Comparison of ENCODE assay signal across 15 cellular contexts in genomic region chr9:136079211-136079915, GRCh38. TPM values are rescaled to one million over a fixed set of nuclear protein-coding genes. Genes with fewer than 3 reads are reported as not detected.
DNase-seq lines count a peak whose midpoint lies in the region; ATAC-seq and TF ChIP-seq lines count a peak whose summit lies in the region.
"Had no signal": no experiment of that assay in that cellular context is flagged by ENCODE, and none has a peak within 500 bp of the region (broad histone marks: within the 10 kb centered on the region; RNA-seq: fewer than 3 reads in every experiment).

No MANE protein-coding gene starts in this region.

- H3K23ac ChIP-seq in IMR-90 (ENCODE audit: low read depth, low read length), result no peak overlapping the region

- TF ChIP-seq RAD21 in IMR-90 (IDR thresholded peaks at IDR 0.05; ENCODE audit: low read length), result no peak

- H3K79me2 ChIP-seq in neural progenitor cell (ENCODE audit: low read depth), result no peaks in the 10 kb centered on the region

- H3K36me3 ChIP-seq in IMR-90 (ENCODE audit: control insufficient read depth, insufficient read depth, low read length), result peaks cover 14% of the 10 kb centered on the region
- H3K36me3 ChIP-seq in neural progenitor cell, result no peaks in the 10 kb centered on the region

- no peak overlapping the region for H2AK5ac ChIP-seq in IMR-90 (ENCODE audit: low read depth, low read length)

- CTCF ChIA-PET in IMR-90 (lab: Yijun Ruan, JAX), result no interaction called here

- TF ChIP-seq CTCF in IMR-90 (conservative IDR thresholded peaks at IDR 0.05; ENCODE audit: low read depth, low read length) (no peak), neural progenitor cell (IDR thresholded peaks at IDR 0.05) (peak; percentile 4)

- no peaks in the 10 kb centered on the region for H3F3A ChIP-seq in neural progenitor cell (ENCODE audit: low read depth)

- H2BK20ac ChIP-seq in IMR-90 (ENCODE audit: low read depth, low read length), result no peak overlapping the region

- peak; percentile 28 for ATAC-seq in IMR-90 (ENCODE audit: low read depth)
- ATAC-seq in effector memory CD8-positive, alpha-beta T cell (replicated peaks), result no peak
- no peak for ATAC-seq in GM18873 (IDR thresholded peaks at IDR 0.05; ENCODE audit: low FRiP score, unreplicated experiment)

- no peak overlapping the region for H2BK5ac ChIP-seq in IMR-90 (ENCODE audit: low read depth, low read length, poor library complexity, severe bottlenecking)

- H3K4me2 ChIP-seq in IMR-90 (ENCODE audit: low read depth, low read length) (no peak overlapping the region), neural progenitor cell (no peak overlapping the region)

- H3K9me3 Mint-ChIP-seq in effector memory CD8-positive, alpha-beta T cell, result no peaks in the 10 kb centered on the region
- H3K9me3 Mint-ChIP-seq in neural progenitor cell, result no peaks in the 10 kb centered on the region
- H3K9me3 Mint-ChIP-seq: activated naive CD4-positive, alpha-beta T cell treated with anti-CD3 and anti-CD28 coated beads, Interleukin-2, amount 50 U/mL, for 24 hours; neural crest cell; type B pancreatic cell had no signal

- H3K4me1 ChIP-seq in IMR-90 (ENCODE audit: control insufficient read depth, insufficient read depth, low read length) (peaks cover 7% of the 10 kb centered on the region; the same call in 1 of the 2 replicates), neural progenitor cell (peaks cover 3% of the 10 kb centered on the region)
- H3K4me1 ChIP-seq: SJSA1 had no signal

- H3K27ac ChIP-seq in IMR-90 (ENCODE audit: insufficient read depth, low read length) (no peak overlapping the region), neural progenitor cell (no peak overlapping the region)
- H3K27ac ChIP-seq: SJSA1 had no signal

- POLR2A ChIA-PET in IMR-90 (lab: Charles Lee; ENCODE audit: unreplicated experiment), result no interaction called here

- H3K27ac Mint-ChIP-seq in effector memory CD8-positive, alpha-beta T cell, result peak overlapping the region; percentile 73 to 78
- peak overlapping the region; percentile 92 for H3K27ac Mint-ChIP-seq in neural progenitor cell
- H3K27ac Mint-ChIP-seq: activated naive CD4-positive, alpha-beta T cell treated with anti-CD3 and anti-CD28 coated beads, Interleukin-2, amount 50 U/mL, for 24 hours; type B pancreatic cell had no signal

- H3K4me3 ChIP-seq in IMR-90 (ENCODE audit: insufficient read depth, low read depth, low read length), result no peak overlapping the region
- H3K4me3 ChIP-seq in neural progenitor cell, result no peak overlapping the region
- H3K4me3 ChIP-seq: SJSA1 had no signal

- no TSS peak for BruUV-seq in IMR-90 (replicated peaks; lab: Mats Ljungman, UMichigan)

- TF ChIP-seq POLR2A in IMR-90 (IDR thresholded peaks at IDR 0.05; ENCODE audit: low read depth, low read length), result no peak

- no peak overlapping the region for H3K18ac ChIP-seq in IMR-90 (ENCODE audit: low read depth, low read length)

- no peak overlapping the region for H3K14ac ChIP-seq in IMR-90 (replicated peaks; ENCODE audit: low read depth, low read length)

- H2AFZ ChIP-seq in IMR-90 (replicated peaks; ENCODE audit: low read length, poor library complexity), result no peak overlapping the region
- no peak overlapping the region for H2AFZ ChIP-seq in neural progenitor cell (replicated peaks)

- H3K4me3 Mint-ChIP-seq in effector memory CD8-positive, alpha-beta T cell, result no peak overlapping the region
- peak overlapping the region; percentile 50 for H3K4me3 Mint-ChIP-seq in neural progenitor cell
- H3K4me3 Mint-ChIP-seq: activated naive CD4-positive, alpha-beta T cell treated with anti-CD3 and anti-CD28 coated beads, Interleukin-2, amount 50 U/mL, for 24 hours; neural crest cell; type B pancreatic cell had no signal

- 48% methylated on average over 10 of the region's 16 CpGs; no CpG with 5 or more reads in 1 of the 2 experiments for WGBS in IMR-90 (ENCODE audit: extremely low coverage in 2 of 2, insufficient read length in 1 of 2), 2 experiments

- DNase-seq in A172 (ENCODE audit: low spot score) (peak; percentile 68), IMR-90 (no peak), neural progenitor cell (ENCODE audit: low spot score) (peak; percentile 16), COLO829 (ENCODE audit: low spot score) (no peak), superior temporal gyrus (ENCODE audit: extremely low spot score) (no peak)
- no peak for DNase-seq in effector memory CD8-positive, alpha-beta T cell
- no peak for DNase-seq in activated CD4-positive, alpha-beta T cell treated with anti-CD3 and anti-CD28 coated beads, Interleukin-2, amount 50 U/mL, for 1 hour
- DNase-seq: activated CD4-positive, alpha-beta T cell treated with anti-CD3 and anti-CD28 coated beads for 48 hours; NCI-H226; stimulated activated CD4-positive, alpha-beta T cell treated with anti-CD3 and anti-CD28 coated beads, Interleukin-4, amount 100 ng/mL, for 24 hours had no signal

- H3K36me3 Mint-ChIP-seq in effector memory CD8-positive, alpha-beta T cell (ENCODE audit: insufficient read depth), result peaks cover 10% of the 10 kb centered on the region
- H3K36me3 Mint-ChIP-seq in neural progenitor cell, result no peaks in the 10 kb centered on the region

- peak overlapping the region; percentile 76 for H2AK9ac ChIP-seq in IMR-90 (replicated peaks; ENCODE audit: low read depth, low read length, poor library complexity)

- H3K9me1 ChIP-seq in IMR-90 (ENCODE audit: insufficient read depth, low read length), result peaks cover 7% of the 10 kb centered on the region

- H3K9me3 ChIP-seq in IMR-90 (ENCODE audit: control insufficient read depth, insufficient read depth, low read length) (no peaks in the 10 kb centered on the region), neural progenitor cell (ENCODE audit: low read depth) (no peaks in the 10 kb centered on the region)
- H3K9me3 ChIP-seq: SJSA1 had no signal

- H3K56ac ChIP-seq in IMR-90 (ENCODE audit: extremely low read depth, insufficient read depth, low read length), result no peak overlapping the region

- no peak overlapping the region for H4K5ac ChIP-seq in IMR-90 (ENCODE audit: low read depth, low read length)

- no peaks in the 10 kb centered on the region for H3K27me3 Mint-ChIP-seq in effector memory CD8-positive, alpha-beta T cell
- H3K27me3 Mint-ChIP-seq in neural progenitor cell (ENCODE audit: insufficient read depth, low read depth), result peaks cover 12% of the 10 kb centered on the region
- H3K27me3 Mint-ChIP-seq: activated naive CD4-positive, alpha-beta T cell treated with anti-CD3 and anti-CD28 coated beads, Interleukin-2, amount 50 U/mL, for 24 hours; type B pancreatic cell had no signal

- in situ Hi-C loops in IMR-90 (cut with MboI; ENCODE audit: low sequenced_read_pairs), result no loop called here

- dilution Hi-C loops in IMR-90 (cut with HindIII; ENCODE audit: low sequenced_read_pairs, unreplicated experiment), result no loop called here

- no peak overlapping the region for H2BK15ac ChIP-seq in IMR-90 (ENCODE audit: low read depth, low read length)

- H4K91ac ChIP-seq in IMR-90 (ENCODE audit: insufficient read depth, low read depth, low read length), result no peak overlapping the region

- H4K20me1 ChIP-seq in IMR-90 (ENCODE audit: insufficient read depth, low read length), result peaks cover 92% of the 10 kb centered on the region
- H4K20me1 ChIP-seq in neural progenitor cell (ENCODE audit: low read depth), result no peaks in the 10 kb centered on the region

- H3K4ac ChIP-seq in IMR-90 (ENCODE audit: low read depth, low read length), result no peak overlapping the region

- no peaks in the 10 kb centered on the region for H3K27me3 ChIP-seq in IMR-90 (ENCODE audit: control insufficient read depth, insufficient read depth, low read length)
- no peaks in the 10 kb centered on the region for H3K27me3 ChIP-seq in neural progenitor cell
- H3K27me3 ChIP-seq: SJSA1 had no signal

- peaks cover 33 to 37% of the 10 kb centered on the region in 2 donors for H3K4me1 Mint-ChIP-seq in effector memory CD8-positive, alpha-beta T cell (ENCODE audit: low read depth in 2 of 2)
- peaks cover 7% of the 10 kb centered on the region for H3K4me1 Mint-ChIP-seq in neural progenitor cell

- no peak overlapping the region for H4K8ac ChIP-seq in IMR-90 (ENCODE audit: low read depth in 2 of 2, low read length in 2 of 2)

- no peak overlapping the region for H3K9ac ChIP-seq in IMR-90 (ENCODE audit: low read depth, low read length)
- no peak overlapping the region for H3K9ac ChIP-seq in neural progenitor cell

- peaks cover 25 to 91% of the 10 kb centered on the region in 2 experiments for H3K79me1 ChIP-seq in IMR-90 (ENCODE audit: low read depth in 1 of 2, low read length in 2 of 2)

- intact Hi-C loops in IMR-90 (cut with micrococcal nuclease), result no loop called here

- no peak overlapping the region for H2BK120ac ChIP-seq in IMR-90 (ENCODE audit: low read depth, low read length)

TF ChIP-seq in IMR-90, 13 proteins besides CTCF, POLR2A, EP300 and RAD21:
- TF ChIP-seq CEBPB (IDR thresholded peaks at IDR 0.05; ENCODE audit: low read depth, low read length) (peak; percentile 26; the same call in 1 of the 2 replicates), RCOR1 (IDR thresholded peaks at IDR 0.05; ENCODE audit: insufficient replicate concordance, low read length) (no peak)

RNA-seq across cellular contexts. Expression of gene NACC2, which starts 15.7 kb away (rescaled TPM):
- 34.2 and 41.6 TPM in 2 replicates for total RNA-seq in A172 (2014; rRNA removed; shearing (Covaris generic))
- 7.9 and 11.1 TPM in 2 replicates for total RNA-seq in IMR-90 (2012; rRNA removed)
- 19.0 and 21.2 TPM in 2 replicates for polyA plus RNA-seq in IMR-90 (2012; rRNA removed)
- polyA plus RNA-seq in IMR-90 (2012; cell fraction: cytosol; rRNA removed), result 16.0 and 22.9 TPM in 2 replicates
- polyA plus RNA-seq in IMR-90 (2012; cell fraction: nucleus; rRNA removed; ENCODE audit: low replicate concordance), result 27.3 and 39.1 TPM in 2 replicates
- 4.5 and 9.1 TPM in 2 replicates for total RNA-seq in neural progenitor cell (ENCODE audit: low replicate concordance)

RNA-seq across cellular contexts. Expression of gene TMEM250, which starts 39.3 kb away (rescaled TPM):
- 70.4 and 81.1 TPM in 2 replicates for total RNA-seq in A172 (2014; rRNA removed; shearing (Covaris generic))
- total RNA-seq in IMR-90 (2012; rRNA removed) (12.5 and 14.0 TPM in 2 replicates), neural progenitor cell (ENCODE audit: low replicate concordance) (16.3 and 46.2 TPM in 2 replicates)
- polyA plus RNA-seq in IMR-90 (2012; rRNA removed), result 17.5 and 18.6 TPM in 2 replicates
- polyA plus RNA-seq in IMR-90 (2012; cell fraction: cytosol; rRNA removed), result 29.9 and 32.6 TPM in 2 replicates
- 12.4 and 30.2 TPM in 2 replicates for polyA plus RNA-seq in IMR-90 (2012; cell fraction: nucleus; rRNA removed; ENCODE audit: low replicate concordance)

Comparison
In these comparisons a context has a peak if more than half of its experiments do, and no peak if none do; other contexts are left out.
1. DNase-seq: peak in A172 (single experiment) and neural progenitor cell (single experiment); none in IMR-90 (single experiment), effector memory CD8-positive, alpha-beta T cell (0 of 3), activated CD4-positive, alpha-beta T cell treated with anti-CD3 and anti-CD28 coated beads, Interleukin-2, amount 50 U/mL, for 1 hour (single experiment), COLO829 (single experiment) and superior temporal gyrus (single experiment).